22 cellular contexts compared by ENCODE assay signal in the genomic region with DNA sequence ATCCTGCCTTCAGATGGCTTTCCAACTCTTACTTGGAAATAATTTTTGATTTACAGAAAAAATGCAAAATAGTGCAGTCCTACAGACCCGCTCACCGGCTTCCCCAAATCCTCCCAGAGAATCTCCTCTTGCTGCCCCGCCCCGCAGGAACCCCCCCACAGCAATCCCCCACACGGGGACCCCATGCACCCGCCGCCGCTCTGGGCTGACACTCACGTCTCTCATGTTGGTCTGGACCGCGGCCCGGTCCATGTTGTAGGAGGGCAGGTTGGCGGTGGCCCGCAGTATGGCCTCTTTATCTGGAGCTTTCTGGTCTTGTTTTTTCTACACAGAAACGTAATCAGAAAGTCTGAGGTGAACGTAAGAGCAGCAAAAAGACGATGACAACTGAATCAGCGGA. TPM values are rescaled to one million over a fixed set of nuclear protein-coding genes. Genes with fewer than 3 reads are reported as not detected.
A peak's percentile ranks its signal among the peaks of the same experiment; 100 is the strongest.
DNase-seq lines count a peak whose midpoint lies in the region; ATAC-seq and TF ChIP-seq lines count a peak whose summit lies in the region.
"Had no signal": no experiment of that assay in that cellular context is flagged by ENCODE, and none has a peak within 500 bp of the region (broad histone marks: within the 10 kb centered on the region; RNA-seq: fewer than 3 reads in every experiment).

No MANE protein-coding gene starts in this region.

- H3K36me3 Mint-ChIP-seq in activated T-helper 17 cell treated with anti-CD3 and anti-CD28 coated beads, Interleukin-2, amount 50 U/mL, for 72 hours (ENCODE audit: low read depth): peaks cover 78% of the 10 kb centered on the region
- H3K36me3 Mint-ChIP-seq in neural crest cell (ENCODE audit: low read depth): peaks cover 11% of the 10 kb centered on the region
- H3K36me3 Mint-ChIP-seq in stimulated activated effector memory CD8-positive, alpha-beta T cell treated with anti-CD3 and anti-CD28 coated beads, Interleukin-12 subunit alpha, Interleukin-12 subunit beta, amount 100 ng/mL, for 72 hours: peaks cover 70% of the 10 kb centered on the region
- peaks cover 58 to 72% of the 10 kb centered on the region in 2 donors for H3K36me3 Mint-ChIP-seq in CD4-positive, alpha-beta memory T cell

- no peaks in the 10 kb centered on the region for H3K4me1 ChIP-seq in CD4-positive, alpha-beta memory T cell (ENCODE audit: insufficient read depth, low read length)
- no peaks in the 10 kb centered on the region for H3K4me1 ChIP-seq in ovary (ENCODE audit: insufficient read depth)
- H3K4me1 ChIP-seq: HAP-1, Peyer's patch had no signal

- no peaks in the 10 kb centered on the region for H3K27me3 Mint-ChIP-seq in activated T-helper 17 cell treated with anti-CD3 and anti-CD28 coated beads, Interleukin-2, amount 50 U/mL, for 72 hours
- H3K27me3 Mint-ChIP-seq in neural crest cell (ENCODE audit: low read depth): no peaks in the 10 kb centered on the region
- H3K27me3 Mint-ChIP-seq in CD4-positive, alpha-beta memory T cell: no peaks in the 10 kb centered on the region
- H3K27me3 Mint-ChIP-seq: CD4-positive, alpha-beta T cell had no signal

- no peak for DNase-seq in RWPE1 (ENCODE audit: low spot score)
- DNase-seq in neural crest cell (ENCODE audit: low read depth, low spot score): no peak
- no peak for DNase-seq in stimulated activated effector memory CD8-positive, alpha-beta T cell treated with anti-CD3 and anti-CD28 coated beads, Interleukin-12 subunit alpha, Interleukin-12 subunit beta, amount 100 ng/mL, for 72 hours (ENCODE audit: low spot score in 2 of 2)
- DNase-seq in CD4-positive, alpha-beta memory T cell: no peak
- no peak for DNase-seq in activated CD4-positive, CD25-positive, alpha-beta regulatory T cell treated with anti-CD3 and anti-CD28 coated beads, Interleukin-2, amount 50 U/mL, for 72 hours
- no peak for DNase-seq in ovary
- DNase-seq: CD4-positive, alpha-beta T cell; DND-41; GM23248; MV-4-11; NCI-H1417; NCI-H1694 treated with DMSO at 0.1 percent for 48 hours; NCI-H2081 treated with DMSO at 0.1 percent for 48 hours; NCI-H2171 treated with DMSO at 0.1 percent for 48 hours; NCI-H524 treated with DMSO at 0.1 percent for 48 hours; NCI-H82; Peyer's patch; SHP77 had no signal

- no peak overlapping the region for H3K4me3 ChIP-seq in CD4-positive, alpha-beta memory T cell (ENCODE audit: low read length in 2 of 2)
- H3K4me3 ChIP-seq in ovary: no peak overlapping the region
- H3K4me3 ChIP-seq: BLaER1, GM23248, HAP-1, Peyer's patch had no signal

- no peaks in the 10 kb centered on the region for H3K9me3 ChIP-seq in CD4-positive, alpha-beta memory T cell (ENCODE audit: control insufficient read depth in 1 of 2, low read length in 2 of 2)
- no peaks in the 10 kb centered on the region for H3K9me3 ChIP-seq in ovary
- H3K9me3 ChIP-seq: BLaER1, HAP-1, Peyer's patch had no signal

- H3K27me3 ChIP-seq in CD4-positive, alpha-beta memory T cell (ENCODE audit: insufficient read depth, low read length): no peaks in the 10 kb centered on the region
- no peaks in the 10 kb centered on the region for H3K27me3 ChIP-seq in ovary
- H3K27me3 ChIP-seq: BLaER1, Peyer's patch had no signal

- POLR2A ChIA-PET in RWPE1 (lab: Yijun Ruan, JAX; ENCODE audit: low non-redundant PET): no interaction called here
- POLR2A ChIA-PET in CD4-positive, alpha-beta memory T cell (lab: Charles Lee; ENCODE audit: partially characterized antibody): no interaction called here

- peak overlapping the region; percentile 13 for H3K27ac Mint-ChIP-seq in activated T-helper 17 cell treated with anti-CD3 and anti-CD28 coated beads, Interleukin-2, amount 50 U/mL, for 72 hours
- H3K27ac Mint-ChIP-seq in neural crest cell (ENCODE audit: unreplicated experiment): peak overlapping the region; percentile 85
- peak overlapping the region; percentile 26 for H3K27ac Mint-ChIP-seq in stimulated activated effector memory CD8-positive, alpha-beta T cell treated with anti-CD3 and anti-CD28 coated beads, Interleukin-12 subunit alpha, Interleukin-12 subunit beta, amount 100 ng/mL, for 72 hours
- no peak overlapping the region for H3K27ac Mint-ChIP-seq in CD4-positive, alpha-beta memory T cell
- H3K27ac Mint-ChIP-seq: CD4-positive, alpha-beta T cell had no signal

- 88 to 92% (median 90%) methylated on average over 18 of the region's 18 CpGs for WGBS in ovary, 3 donors

- H3K27ac ChIP-seq in RWPE1: peak overlapping the region; percentile 98
- H3K27ac ChIP-seq in CD4-positive, alpha-beta memory T cell (ENCODE audit: low read depth, low read length): no peak overlapping the region
- no peak overlapping the region for H3K27ac ChIP-seq in ovary
- H3K27ac ChIP-seq: BLaER1, GM23248, KMS-11, Peyer's patch had no signal

- H3K36me3 ChIP-seq in CD4-positive, alpha-beta memory T cell (ENCODE audit: insufficient read depth, low read length): peaks cover 42% of the 10 kb centered on the region
- H3K36me3 ChIP-seq in ovary: no peaks in the 10 kb centered on the region

- TF ChIP-seq EP300 in ovary (IDR thresholded peaks at IDR 0.05): no peak

- intact Hi-C loops in CD4-positive, alpha-beta memory T cell (cut with micrococcal nuclease): no loop called here
- intact Hi-C loops in ovary (cut with DNase I): no loop called here

- TF ChIP-seq POLR2A in ovary (IDR thresholded peaks at IDR 0.05): no peak

- CTCF ChIA-PET in RWPE1 (lab: Yijun Ruan, JAX): no interaction called here
- CTCF ChIA-PET in CD4-positive, alpha-beta memory T cell (lab: Charles Lee; ENCODE audit: partially characterized antibody): no interaction called here

- H3K4me3 Mint-ChIP-seq in activated T-helper 17 cell treated with anti-CD3 and anti-CD28 coated beads, Interleukin-2, amount 50 U/mL, for 72 hours: no peak overlapping the region
- no peak overlapping the region for H3K4me3 Mint-ChIP-seq in neural crest cell
- H3K4me3 Mint-ChIP-seq in stimulated activated effector memory CD8-positive, alpha-beta T cell treated with anti-CD3 and anti-CD28 coated beads, Interleukin-12 subunit alpha, Interleukin-12 subunit beta, amount 100 ng/mL, for 72 hours: no peak overlapping the region
- H3K4me3 Mint-ChIP-seq in CD4-positive, alpha-beta memory T cell: no peak overlapping the region
- H3K4me3 Mint-ChIP-seq: CD4-positive, alpha-beta T cell had no signal

- no peak for ATAC-seq in activated T-helper 17 cell treated with anti-CD3 and anti-CD28 coated beads, Interleukin-2, amount 50 U/mL, for 72 hours (replicated peaks)
- ATAC-seq in stimulated activated effector memory CD8-positive, alpha-beta T cell treated with anti-CD3 and anti-CD28 coated beads, Interleukin-12 subunit alpha, Interleukin-12 subunit beta, amount 100 ng/mL, for 72 hours: no peak

- no peaks in the 10 kb centered on the region for H3K9me3 Mint-ChIP-seq in activated T-helper 17 cell treated with anti-CD3 and anti-CD28 coated beads, Interleukin-2, amount 50 U/mL, for 72 hours
- H3K9me3 Mint-ChIP-seq in neural crest cell: no peaks in the 10 kb centered on the region
- H3K9me3 Mint-ChIP-seq in stimulated activated effector memory CD8-positive, alpha-beta T cell treated with anti-CD3 and anti-CD28 coated beads, Interleukin-12 subunit alpha, Interleukin-12 subunit beta, amount 100 ng/mL, for 72 hours: no peaks in the 10 kb centered on the region
- H3K9me3 Mint-ChIP-seq in CD4-positive, alpha-beta memory T cell: no peaks in the 10 kb centered on the region
- H3K9me3 Mint-ChIP-seq: CD4-positive, alpha-beta T cell had no signal

- H3K4me1 Mint-ChIP-seq in activated T-helper 17 cell treated with anti-CD3 and anti-CD28 coated beads, Interleukin-2, amount 50 U/mL, for 72 hours: no peaks in the 10 kb centered on the region
- no peaks in the 10 kb centered on the region for H3K4me1 Mint-ChIP-seq in neural crest cell
- peaks cover 13% of the 10 kb centered on the region for H3K4me1 Mint-ChIP-seq in stimulated activated effector memory CD8-positive, alpha-beta T cell treated with anti-CD3 and anti-CD28 coated beads, Interleukin-12 subunit alpha, Interleukin-12 subunit beta, amount 100 ng/mL, for 72 hours
- H3K4me1 Mint-ChIP-seq in CD4-positive, alpha-beta memory T cell: peaks cover 0 to 3% (median 0%) of the 10 kb centered on the region in 4 donors

- TF ChIP-seq CTCF in RWPE1 (conservative IDR thresholded peaks at IDR 0.05; ENCODE audit: low read depth) (no peak), neural crest cell (conservative IDR thresholded peaks at IDR 0.05) (no peak), ovary (IDR thresholded peaks at IDR 0.05) (no peak)

RNA-seq across cellular contexts. Expression of gene UBAC1, which starts 13.6 kb away (rescaled TPM):
- total RNA-seq in activated T-helper 17 cell treated with anti-CD3 and anti-CD28 coated beads, Interleukin-2, amount 50 U/mL, for 72 hours: 10 to 100 TPM; 37.8 to 39.8 TPM
- 49.3 and 51.9 TPM in 2 replicates for total RNA-seq in neural crest cell
- total RNA-seq in CD4-positive, alpha-beta memory T cell: 10 to 100 TPM; 28.4 to 32.8 TPM
- polyA plus RNA-seq in CD4-positive, alpha-beta memory T cell: 10 to 100 TPM; 23.0 to 27.7 TPM
- total RNA-seq in ovary: 10 to 100 TPM; 29.4 to 42.0 (median 34.9) TPM
- 10 to 100 TPM; 19.7 to 33.3 TPM for polyA plus RNA-seq in ovary

RNA-seq across cellular contexts. Expression of gene CAMSAP1, which starts 40.2 kb away (rescaled TPM):
- total RNA-seq in activated T-helper 17 cell treated with anti-CD3 and anti-CD28 coated beads, Interleukin-2, amount 50 U/mL, for 72 hours: 10 to 100 TPM; 37.8 to 46.2 TPM
- total RNA-seq in neural crest cell (79.3 and 80.8 TPM in 2 replicates), ovary (10 to 100 TPM; 17.1 to 62.6 (median 44.3) TPM)
- total RNA-seq in CD4-positive, alpha-beta memory T cell: 10 to 100 TPM; 40.6 to 51.7 TPM
- 1 to 10 TPM in 1 of 2 donors, under 1 TPM in 1; 0.76 to 4.4 TPM for polyA plus RNA-seq in CD4-positive, alpha-beta memory T cell
- polyA plus RNA-seq in ovary: 10 to 100 TPM in 1 of 2 donors, 1 to 10 TPM in 1; 9.4 to 11.7 TPM

Comparison
In these comparisons a context has a peak if more than half of its experiments do, and no peak if none do; other contexts are left out.
1. H3K27ac Mint-ChIP-seq: peak in activated T-helper 17 cell treated with anti-CD3 and anti-CD28 coated beads, Interleukin-2, amount 50 U/mL, for 72 hours (single experiment), neural crest cell (single experiment) and stimulated activated effector memory CD8-positive, alpha-beta T cell treated with anti-CD3 and anti-CD28 coated beads, Interleukin-12 subunit alpha, Interleukin-12 subunit beta, amount 100 ng/mL, for 72 hours (single experiment); none in CD4-positive, alpha-beta memory T cell (0 of 7).